Comparison of ENCODE assay signal across 12 cellular contexts in the genomic region with DNA sequence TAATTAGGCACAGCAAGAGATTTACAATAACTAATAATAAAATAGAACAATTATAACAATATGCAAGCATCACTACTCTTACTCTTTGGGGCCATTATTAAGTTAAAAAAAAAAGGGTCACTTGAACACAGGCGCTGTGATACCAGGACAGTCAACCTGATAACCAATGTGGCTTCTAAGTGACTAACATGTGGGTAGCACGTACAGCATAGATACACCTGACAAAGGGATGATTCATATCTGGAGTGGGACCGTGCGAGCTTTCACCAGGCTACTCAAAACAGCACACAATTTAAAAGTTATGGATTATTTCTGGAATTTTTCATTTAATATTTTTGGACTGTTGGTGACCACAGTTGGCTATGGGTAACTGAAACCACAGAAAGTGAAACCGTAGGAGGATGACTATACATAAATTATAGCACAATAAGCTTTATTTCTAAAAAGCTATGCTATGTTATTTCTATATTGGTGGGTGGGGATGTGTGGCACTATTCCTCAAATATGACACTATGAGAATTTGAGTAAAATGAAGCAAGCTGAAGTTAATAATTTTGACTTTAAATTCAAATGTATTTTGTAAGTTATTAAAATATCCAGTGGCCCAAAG.
DNase-seq lines count a peak whose midpoint lies in the region; ATAC-seq and TF ChIP-seq lines count a peak whose summit lies in the region.
"Had no signal": no experiment of that assay in that cellular context is flagged by ENCODE, and none has a peak within 500 bp of the region (broad histone marks: within the 10 kb centered on the region; RNA-seq: fewer than 3 reads in every experiment).

No MANE protein-coding gene starts in this region.

- H3K9me3 Mint-ChIP-seq in CD14-positive monocyte, result no peaks in the 10 kb centered on the region
- H3K9me3 Mint-ChIP-seq: WTC11 had no signal

- H3K36me3 Mint-ChIP-seq in CD14-positive monocyte, result no peaks in the 10 kb centered on the region
- H3K36me3 Mint-ChIP-seq: WTC11 had no signal

- H3K4me1 Mint-ChIP-seq in CD14-positive monocyte, result peaks cover 45% of the 10 kb centered on the region
- H3K4me1 Mint-ChIP-seq: WTC11 had no signal

- H3K27me3 Mint-ChIP-seq in CD14-positive monocyte (ENCODE audit: low read depth in 3 of 3), result peaks cover 0 to 1% (median 0%) of the 10 kb centered on the region in 3 donors
- H3K27me3 Mint-ChIP-seq: naive B cell had no signal

- peak; percentile 3 for DNase-seq in fibroblast of peridontal ligament (ENCODE audit: extremely low read depth)
- no peak for DNase-seq in NCI-H524 treated with DMSO at 0.1 percent for 48 hours (lab: John Stamatoyannopoulos, UW)
- no peak for DNase-seq in CD14-positive monocyte (ENCODE audit: low spot score)
- DNase-seq in T-helper 9 cell, result no peak
- DNase-seq: erythroblast, naive B cell, NCI-H1436 had no signal

- peak overlapping the region in 1 of 2 donors; percentile 57 for H3K4me3 Mint-ChIP-seq in CD14-positive monocyte
- H3K4me3 Mint-ChIP-seq: WTC11 had no signal

- ATAC-seq in GM18520 (IDR thresholded peaks at IDR 0.05; ENCODE audit: unreplicated experiment), result peak; percentile 100
- peak; percentile 98 for ATAC-seq in GM21528 (IDR thresholded peaks at IDR 0.05; ENCODE audit: low FRiP score, unreplicated experiment)
- ATAC-seq in HG03460 (IDR thresholded peaks at IDR 0.05; ENCODE audit: unreplicated experiment), result peak; percentile 99
- no peak for ATAC-seq in esophagus mucosa
- ATAC-seq: WTC11 had no signal

- intact Hi-C loops in CD14-positive monocyte (cut with micrococcal nuclease), result no loop called here

- H3K27ac Mint-ChIP-seq in CD14-positive monocyte, result no peak overlapping the region
- H3K27ac Mint-ChIP-seq: WTC11 had no signal

- TF ChIP-seq CTCF in CD14-positive monocyte (IDR thresholded peaks at IDR 0.05), result no peak
